In the genomic region with DNA sequence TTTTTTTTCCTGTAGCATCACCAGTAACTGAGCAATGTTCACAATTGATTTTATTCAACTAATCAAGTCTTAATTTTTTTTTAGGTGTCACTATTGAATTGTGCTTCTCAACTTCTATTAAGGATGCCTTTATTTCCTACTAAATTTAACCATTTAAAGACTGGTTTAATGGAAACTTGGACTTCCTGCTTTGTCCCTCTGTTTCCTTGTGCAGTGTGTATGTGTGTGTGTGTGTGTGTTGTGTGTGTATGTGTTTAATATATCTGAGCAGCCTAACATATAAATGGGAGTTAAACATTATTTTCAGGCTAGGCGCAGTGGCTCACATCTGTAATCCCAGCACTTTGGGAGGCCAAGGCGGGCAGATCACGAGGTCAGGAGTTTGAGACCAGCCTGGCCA, we compare ENCODE assay signal across 11 cellular contexts. TPM values are rescaled to one million over a fixed set of nuclear protein-coding genes. Genes with fewer than 3 reads are reported as not detected.
DNase-seq lines count a peak whose midpoint lies in the region; ATAC-seq and TF ChIP-seq lines count a peak whose summit lies in the region.
"Had no signal": no experiment of that assay in that cellular context is flagged by ENCODE, and none has a peak within 500 bp of the region (broad histone marks: within the 10 kb centered on the region; RNA-seq: fewer than 3 reads in every experiment).

No MANE protein-coding gene starts in this region.

- DNase-seq in heart right ventricle (no peak), left cardiac atrium (no peak), vagina (ENCODE audit: extremely low spot score in 2 of 2) (no peak), Right ventricle myocardium inferior (ENCODE audit: missing footprints) (no peak)
- DNase-seq in naive thymus-derived CD4-positive, alpha-beta T cell, result no peak
- DNase-seq: GDM1, mammary epithelial cell had no signal

- POLR2A ChIA-PET in naive thymus-derived CD4-positive, alpha-beta T cell (lab: Charles Lee), result interaction anchor here (1.0 kb wide), 1 partner anchor 26 kb away, joined by 3 read pairs; no protein-coding TSS in a partner anchor

- peak overlapping the region in 1 of 10 donors; percentile 77 for H3K4me3 ChIP-seq in heart right ventricle
- H3K4me3 ChIP-seq in naive thymus-derived CD4-positive, alpha-beta T cell (ENCODE audit: low read length), result no peak overlapping the region
- H3K4me3 ChIP-seq in vagina, result no peak overlapping the region
- H3K4me3 ChIP-seq: BLaER1 had no signal

- H3K4me1 Mint-ChIP-seq in brain, result peaks cover 47% of the 10 kb centered on the region
- peaks cover 14 to 79% (median 57%) of the 10 kb centered on the region in 7 donors for H3K4me1 Mint-ChIP-seq in naive thymus-derived CD4-positive, alpha-beta T cell

- intact Hi-C loops in heart right ventricle (cut with DNase I) (no loop called here), left cardiac atrium (cut with DNase I) (no loop called here), vagina (cut with DNase I) (no loop called here), Right ventricle myocardium inferior (cut with DNase I) (no loop called here)
- intact Hi-C loops in naive thymus-derived CD4-positive, alpha-beta T cell (cut with micrococcal nuclease), result no loop called here

- ATAC-seq in heart right ventricle, result no peak
- ATAC-seq in left cardiac atrium, result no peak
- no peak for ATAC-seq in naive thymus-derived CD4-positive, alpha-beta T cell
- no peak for ATAC-seq in HG02623 (IDR thresholded peaks at IDR 0.05; ENCODE audit: unreplicated experiment)
- ATAC-seq in Right ventricle myocardium inferior, result no peak
- ATAC-seq in HG02642 (IDR thresholded peaks at IDR 0.05; ENCODE audit: poor library complexity, unreplicated experiment), result no peak

- H3K9me3 ChIP-seq in heart right ventricle (no peaks in the 10 kb centered on the region), vagina (no peaks in the 10 kb centered on the region)
- no peaks in the 10 kb centered on the region for H3K9me3 ChIP-seq in naive thymus-derived CD4-positive, alpha-beta T cell (ENCODE audit: control insufficient read depth in 2 of 3, low read length in 3 of 3)

- no peak for TF ChIP-seq POLR2A in vagina (IDR thresholded peaks at IDR 0.05)

- H3K4me3 Mint-ChIP-seq in brain, result peak overlapping the region; percentile 56 to 87 (median 69)
- peak overlapping the region; percentile 30 to 91 (median 60) for H3K4me3 Mint-ChIP-seq in naive thymus-derived CD4-positive, alpha-beta T cell

- peaks cover 0 to 56% (median 29%) of the 10 kb centered on the region in 9 donors for H3K4me1 ChIP-seq in heart right ventricle
- H3K4me1 ChIP-seq in naive thymus-derived CD4-positive, alpha-beta T cell (ENCODE audit: control insufficient read depth in 2 of 2, insufficient read depth in 2 of 2, low read length in 2 of 2), result peaks cover 7 to 12% of the 10 kb centered on the region in 2 donors
- H3K4me1 ChIP-seq in vagina, result peaks cover 22% of the 10 kb centered on the region

- H3K36me3 ChIP-seq in heart right ventricle (peaks cover 0 to 22% (median 0%) of the 10 kb centered on the region in 9 donors), vagina (no peaks in the 10 kb centered on the region)
- H3K36me3 ChIP-seq in naive thymus-derived CD4-positive, alpha-beta T cell (ENCODE audit: control insufficient read depth in 2 of 3, insufficient read depth in 3 of 3, low read length in 3 of 3), result no peaks in the 10 kb centered on the region
- H3K36me3 ChIP-seq: BLaER1 had no signal

- CTCF ChIA-PET in naive thymus-derived CD4-positive, alpha-beta T cell (lab: Charles Lee), result no interaction called here

- H3K27ac Mint-ChIP-seq in brain, result peak overlapping the region in 4 of 5 experiments; percentile 35 to 89 (median 70)
- peak overlapping the region in 7 of 9 donors; percentile 38 to 90 (median 75) for H3K27ac Mint-ChIP-seq in naive thymus-derived CD4-positive, alpha-beta T cell

- TF ChIP-seq CTCF in heart right ventricle (IDR thresholded peaks at IDR 0.05), result no peak
- TF ChIP-seq CTCF in brain (conservative IDR thresholded peaks at IDR 0.05), result no peak
- TF ChIP-seq CTCF in vagina (IDR thresholded peaks at IDR 0.05), result no peak

- H3K36me3 Mint-ChIP-seq in brain, result peaks cover 3% of the 10 kb centered on the region
- peaks cover 0 to 3% (median 0%) of the 10 kb centered on the region in 5 donors for H3K36me3 Mint-ChIP-seq in naive thymus-derived CD4-positive, alpha-beta T cell

- H3K27me3 ChIP-seq in heart right ventricle, result no peaks in the 10 kb centered on the region
- no peaks in the 10 kb centered on the region for H3K27me3 ChIP-seq in naive thymus-derived CD4-positive, alpha-beta T cell (ENCODE audit: control insufficient read depth in 2 of 2, insufficient read depth in 2 of 2, low read length in 2 of 2)
- H3K27me3 ChIP-seq in vagina, result no peaks in the 10 kb centered on the region

- H3K27ac ChIP-seq in heart right ventricle (peak overlapping the region in 7 of 10 donors; percentile 7 to 100 (median 99)), vagina (peak overlapping the region; percentile 98)
- no peak overlapping the region for H3K27ac ChIP-seq in naive thymus-derived CD4-positive, alpha-beta T cell (ENCODE audit: low read depth, low read length)
- H3K27ac ChIP-seq: BLaER1 had no signal

- peaks cover 0 to 6% (median 0%) of the 10 kb centered on the region in 5 experiments for H3K9me3 Mint-ChIP-seq in brain
- H3K9me3 Mint-ChIP-seq in naive thymus-derived CD4-positive, alpha-beta T cell, result peaks cover 0 to 7% (median 0%) of the 10 kb centered on the region in 11 donors

- H3K27me3 Mint-ChIP-seq in brain, result peaks cover 4% of the 10 kb centered on the region
- peaks cover 0 to 57% (median 0%) of the 10 kb centered on the region in 5 donors for H3K27me3 Mint-ChIP-seq in naive thymus-derived CD4-positive, alpha-beta T cell

- 85 to 88% methylated on average over 3 of the region's 3 CpGs for WGBS in heart right ventricle, 2 donors

RNA-seq across cellular contexts. Expression of gene SERPINB6, which starts 1.8 kb away (rescaled TPM):
- total RNA-seq in heart right ventricle (100 to 1,000 TPM; 163 to 261 (median 183) TPM), left cardiac atrium (100 to 1,000 TPM; 218 to 225 TPM), vagina (93.8 TPM), Right ventricle myocardium inferior (275 TPM)
- polyA plus RNA-seq in heart right ventricle (100 to 1,000 TPM; 138 to 153 TPM), brain (ENCODE audit: insufficient read depth, low read depth, low replicate concordance) (50.6 TPM)
- 10 to 100 TPM; 19.7 to 60.5 (median 56.4) TPM for total RNA-seq in naive thymus-derived CD4-positive, alpha-beta T cell
- polyA plus RNA-seq in naive thymus-derived CD4-positive, alpha-beta T cell, result 10 to 100 TPM; 77.9 to 94.2 TPM

RNA-seq across cellular contexts. Expression of gene NQO2, which starts 30.1 kb away (rescaled TPM):
- total RNA-seq in heart right ventricle (10 to 100 TPM; 29.5 to 88.4 (median 48.2) TPM), left cardiac atrium (10 to 100 TPM; 46.2 to 53.8 TPM), vagina (11.8 TPM), Right ventricle myocardium inferior (57.5 TPM)
- polyA plus RNA-seq in heart right ventricle (100 to 1,000 TPM in 1 of 2 donors, 10 to 100 TPM in 1; 52.3 to 107 TPM), brain (ENCODE audit: insufficient read depth, low read depth, low replicate concordance) (16.8 TPM)
- total RNA-seq in naive thymus-derived CD4-positive, alpha-beta T cell, result 10 to 100 TPM in 4 of 5 experiments, 1 to 10 TPM in 1; 8.1 to 34.6 (median 22.6) TPM
- 10 to 100 TPM; 44.4 to 52.0 TPM for polyA plus RNA-seq in naive thymus-derived CD4-positive, alpha-beta T cell
